Comparison of ENCODE assay signal across 21 cellular contexts in the genomic region with DNA sequence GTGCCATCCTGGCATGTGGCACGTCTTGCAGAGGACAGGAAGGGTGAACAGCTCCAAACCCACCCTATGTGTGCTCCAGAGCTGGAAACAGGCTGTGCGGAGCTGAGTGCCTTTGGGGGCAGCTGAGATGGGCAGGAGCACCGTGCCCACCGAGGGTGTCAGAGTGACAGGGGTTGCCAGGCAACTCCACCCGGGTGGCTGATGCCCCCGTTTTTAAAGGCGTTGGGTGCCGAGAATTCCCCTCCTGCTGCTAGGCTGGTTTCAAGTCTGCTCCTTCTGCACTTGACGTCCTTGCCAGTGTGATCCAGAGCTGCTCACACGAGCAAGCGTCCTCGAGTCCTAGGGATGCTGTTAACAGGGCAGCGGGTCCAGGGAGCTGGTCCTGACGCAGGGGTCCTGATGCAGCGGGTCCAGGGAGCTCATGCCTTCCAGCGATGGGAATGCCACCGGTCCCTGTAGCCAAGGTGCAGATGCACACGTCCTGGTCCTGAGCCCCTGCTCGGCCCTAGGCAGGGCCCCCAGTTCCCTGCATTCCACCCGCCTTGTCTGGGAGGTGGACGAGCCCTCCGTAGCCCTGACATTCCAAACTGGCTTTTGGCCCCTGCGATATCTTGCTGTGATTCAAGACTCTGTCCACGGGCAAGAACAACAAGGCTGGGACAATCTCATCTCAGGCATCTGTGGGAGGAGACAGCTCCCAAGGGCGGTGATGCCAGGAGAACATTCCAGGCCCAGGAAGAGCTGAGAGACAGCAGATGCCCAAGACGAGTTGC. TPM values are rescaled to one million over a fixed set of nuclear protein-coding genes. Genes with fewer than 3 reads are reported as not detected.
"Had no signal": no experiment of that assay in that cellular context is flagged by ENCODE, and none has a peak within 500 bp of the region (broad histone marks: within the 10 kb centered on the region; RNA-seq: fewer than 3 reads in every experiment).

No MANE protein-coding gene starts in this region.

- H2AFZ ChIP-seq: neural progenitor cell had no signal

- H3K36me3 Mint-ChIP-seq: activated CD4-positive, alpha-beta memory T cell treated with anti-CD3 and anti-CD28 coated beads for 36 hours; activated naive CD8-positive, alpha-beta T cell treated with anti-CD3 and anti-CD28 coated beads for 36 hours; neural progenitor cell; stimulated activated memory B cell treated with anti-CD40 and anti-IgM and Interleukin-4, amounts not matched to agents 10 μg/mL and 1 μg/mL and 100 μg/mL, for 72 hours had no signal

- H3K9me3 Mint-ChIP-seq: activated CD4-positive, alpha-beta memory T cell treated with anti-CD3 and anti-CD28 coated beads for 36 hours; activated naive CD8-positive, alpha-beta T cell treated with anti-CD3 and anti-CD28 coated beads for 36 hours; activated T-helper 17 cell treated with anti-CD3 and anti-CD28 coated beads, Interleukin-2, amount 50 U/mL, for 72 hours; dendritic cell treated with granulocyte-macrophage colony-stimulating factor and Interleukin-4, amounts not matched to agents 40 ng/mL and 50 ng/mL, for 4 days; neural progenitor cell; stimulated activated memory B cell treated with anti-CD40 and anti-IgM and Interleukin-4, amounts not matched to agents 10 μg/mL and 1 μg/mL and 100 μg/mL, for 72 hours had no signal

- H3K9me3 ChIP-seq: ascending aorta, gastrocnemius medialis, ovary, thoracic aorta had no signal

- ATAC-seq: activated T-helper 17 cell treated with anti-CD3 and anti-CD28 coated beads, Interleukin-2, amount 50 U/mL, for 72 hours; esophagus mucosa; gastrocnemius medialis; sciatic nerve; stimulated activated memory B cell treated with anti-CD40 and anti-IgM and Interleukin-4, amounts not matched to agents 10 μg/mL and 1 μg/mL and 100 μg/mL, for 72 hours had no signal

- H3K4me3 Mint-ChIP-seq: activated CD4-positive, alpha-beta memory T cell treated with anti-CD3 and anti-CD28 coated beads for 36 hours; activated naive CD8-positive, alpha-beta T cell treated with anti-CD3 and anti-CD28 coated beads for 36 hours; activated T-helper 17 cell treated with anti-CD3 and anti-CD28 coated beads, Interleukin-2, amount 50 U/mL, for 72 hours; dendritic cell treated with granulocyte-macrophage colony-stimulating factor and Interleukin-4, amounts not matched to agents 40 ng/mL and 50 ng/mL, for 4 days; neural progenitor cell; stimulated activated memory B cell treated with anti-CD40 and anti-IgM and Interleukin-4, amounts not matched to agents 10 μg/mL and 1 μg/mL and 100 μg/mL, for 72 hours had no signal

- H3K27me3 Mint-ChIP-seq: activated CD4-positive, alpha-beta memory T cell treated with anti-CD3 and anti-CD28 coated beads for 36 hours; activated naive CD8-positive, alpha-beta T cell treated with anti-CD3 and anti-CD28 coated beads for 36 hours; activated T-helper 17 cell treated with anti-CD3 and anti-CD28 coated beads, Interleukin-2, amount 50 U/mL, for 72 hours; dendritic cell treated with granulocyte-macrophage colony-stimulating factor and Interleukin-4, amounts not matched to agents 40 ng/mL and 50 ng/mL, for 4 days; stimulated activated memory B cell treated with anti-CD40 and anti-IgM and Interleukin-4, amounts not matched to agents 10 μg/mL and 1 μg/mL and 100 μg/mL, for 72 hours had no signal

- H3K27me3 ChIP-seq: ascending aorta had no signal

- H3K36me3 ChIP-seq: ascending aorta, gastrocnemius medialis, heart left ventricle, neural progenitor cell, ovary, thoracic aorta had no signal

- H3K4me3 ChIP-seq: ascending aorta, gastrocnemius medialis, heart left ventricle, neural progenitor cell, ovary, thoracic aorta had no signal

- H3K27ac Mint-ChIP-seq: activated CD4-positive, alpha-beta memory T cell treated with anti-CD3 and anti-CD28 coated beads for 36 hours; activated naive CD8-positive, alpha-beta T cell treated with anti-CD3 and anti-CD28 coated beads for 36 hours; activated T-helper 17 cell treated with anti-CD3 and anti-CD28 coated beads, Interleukin-2, amount 50 U/mL, for 72 hours; neural progenitor cell; stimulated activated memory B cell treated with anti-CD40 and anti-IgM and Interleukin-4, amounts not matched to agents 10 μg/mL and 1 μg/mL and 100 μg/mL, for 72 hours had no signal

- H3K27ac ChIP-seq: ascending aorta, gastrocnemius medialis, neural progenitor cell, ovary, thoracic aorta had no signal

- H3K4me1 ChIP-seq: ascending aorta, gastrocnemius medialis, neural progenitor cell had no signal

- DNase-seq: activated CD4-positive, alpha-beta memory T cell treated with anti-CD3 and anti-CD28 coated beads for 36 hours; activated naive CD4-positive, alpha-beta T cell; activated naive CD8-positive, alpha-beta T cell treated with anti-CD3 and anti-CD28 coated beads for 36 hours; activated T-cell treated with anti-CD3 and anti-CD28 coated beads, Interleukin-2, amount 50 U/mL, for 1 hour; effector CD8-positive, alpha-beta T cell; gastrocnemius medialis; left cardiac atrium; ovary; stimulated activated CD4-positive, alpha-beta T cell treated with anti-CD3 and anti-CD28 coated beads, Interleukin-4, amount 100 ng/mL, for 4 hours; SW 1271 had no signal

- H3K9ac ChIP-seq: neural progenitor cell had no signal

- H3K4me2 ChIP-seq: neural progenitor cell had no signal

RNA-seq across cellular contexts. Expression of a gene that starts 4.9 kb away (rescaled TPM):
- total RNA-seq: lung microvascular endothelial cell had no signal

RNA-seq across cellular contexts. Expression of a gene that starts 5.4 kb away (rescaled TPM):
- total RNA-seq: activated CD4-positive, alpha-beta memory T cell treated with anti-CD3 and anti-CD28 coated beads for 36 hours; activated naive CD8-positive, alpha-beta T cell treated with anti-CD3 and anti-CD28 coated beads for 36 hours; activated T-helper 17 cell treated with anti-CD3 and anti-CD28 coated beads, Interleukin-2, amount 50 U/mL, for 72 hours; ascending aorta; esophagus mucosa; gastrocnemius medialis; heart left ventricle; left cardiac atrium; lung microvascular endothelial cell; sciatic nerve; T-helper 2 cell treated with Interferon-gamma antibody and Interleukin-4, amounts not matched to agents 100 ng/mL and 5 ng/mL, for 36 hours; thoracic aorta had no signal
- polyA plus RNA-seq: heart left ventricle had no signal
